Comparison of ENCODE assay signal across 13 cellular contexts in the genomic region with DNA sequence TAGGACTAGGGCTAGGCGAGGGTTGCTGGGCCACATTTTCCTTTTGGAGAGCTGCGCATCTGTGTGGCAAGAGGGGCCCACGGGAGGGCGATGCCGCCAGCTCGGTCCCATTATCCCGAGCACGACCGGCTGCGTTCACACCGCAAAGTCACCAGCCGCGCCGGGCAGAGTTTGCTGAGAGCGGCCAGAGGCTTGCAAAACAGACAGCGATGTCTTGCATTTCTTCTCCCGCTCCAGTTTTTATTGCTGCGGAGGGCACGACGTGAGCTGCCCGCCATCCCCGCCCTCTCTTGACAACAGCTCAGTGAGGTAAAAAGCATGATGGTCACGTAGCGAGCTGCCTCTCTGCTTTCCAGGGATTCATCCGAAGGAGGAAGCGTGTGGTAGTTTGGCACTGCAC.
A peak's percentile ranks its signal among the peaks of the same experiment; 100 is the strongest.
DNase-seq lines count a peak whose midpoint lies in the region; ATAC-seq and TF ChIP-seq lines count a peak whose summit lies in the region.
"Had no signal": no experiment of that assay in that cellular context is flagged by ENCODE, and none has a peak within 500 bp of the region (broad histone marks: within the 10 kb centered on the region; RNA-seq: fewer than 3 reads in every experiment).

No MANE protein-coding gene starts in this region.

- H2BK12ac ChIP-seq in trophoblast cell (ENCODE audit: low read length) = no peak overlapping the region

- peaks cover 30% of the 10 kb centered on the region for H3K27me3 Mint-ChIP-seq in WTC11 (ENCODE audit: low read depth)

- peaks cover 60% of the 10 kb centered on the region for H3K4me1 Mint-ChIP-seq in WTC11

- no peak overlapping the region for H2BK120ac ChIP-seq in trophoblast cell (ENCODE audit: insufficient read depth, low read length, poor library complexity)

- peak overlapping the region; percentile 93 for H3K4me3 Mint-ChIP-seq in WTC11
- H3K4me3 Mint-ChIP-seq: B cell had no signal

- DNase-seq in WTC11 (ENCODE audit: low spot score) = peak; percentile 48
- DNase-seq in trophoblast cell = peak; percentile 17 to 20
- no peak for DNase-seq in NCI-H1417 (lab: John Stamatoyannopoulos, UW)
- DNase-seq in NCI-H1417 treated with DMSO at 0.1 percent for 48 hours (lab: John Stamatoyannopoulos, UW) = no peak
- DNase-seq in NCI-H226 = no peak
- DNase-seq: activated effector memory CD4-positive, alpha-beta T cell treated with Interleukin-2 at 50 U/mL for 16 hours; GOT3; naive thymus-derived CD4-positive, alpha-beta T cell; NCI-H2029 treated with DMSO at 0.1 percent for 48 hours; NCI-H526 treated with DMSO at 0.1 percent for 48 hours had no signal

- H3K36me3 ChIP-seq in ES-I3 (ENCODE audit: insufficient read depth, low read length) = no peaks in the 10 kb centered on the region
- no peaks in the 10 kb centered on the region for H3K36me3 ChIP-seq in iPS-15b (ENCODE audit: control insufficient read depth, insufficient read depth, low read length)
- H3K36me3 ChIP-seq in trophoblast cell (ENCODE audit: control insufficient read depth in 1 of 2, insufficient read depth in 2 of 2, low read length in 2 of 2) = no peaks in the 10 kb centered on the region

- H2AFZ ChIP-seq in trophoblast cell (ENCODE audit: insufficient read depth, low read length, poor library complexity) = no peak overlapping the region

- H3K9me3 ChIP-seq in ES-I3 (ENCODE audit: control insufficient read depth, insufficient read depth, low read length) (no peaks in the 10 kb centered on the region), iPS-15b (ENCODE audit: control insufficient read depth, insufficient read depth, low read length) (no peaks in the 10 kb centered on the region), trophoblast cell (ENCODE audit: insufficient read depth, low read depth, low read length) (no peaks in the 10 kb centered on the region)

- H3K36me3 Mint-ChIP-seq in WTC11 = no peaks in the 10 kb centered on the region

- no peak overlapping the region for H3K27ac ChIP-seq in trophoblast cell (ENCODE audit: low read depth, low read length)

- H3K79me2 ChIP-seq in trophoblast cell (ENCODE audit: control insufficient read depth, insufficient read depth, low read length, poor library complexity) = peaks cover 21% of the 10 kb centered on the region

- H3K4me1 ChIP-seq in ES-I3 (ENCODE audit: insufficient read depth, low read length) (peaks cover 38% of the 10 kb centered on the region), iPS-15b (ENCODE audit: control insufficient read depth, insufficient read depth, low read length) (peaks cover 12% of the 10 kb centered on the region), trophoblast cell (ENCODE audit: control insufficient read depth in 1 of 2, insufficient read depth in 2 of 2, low read length in 2 of 2) (peaks cover 6 to 11% of the 10 kb centered on the region in 2 experiments)

- H3K9me3 Mint-ChIP-seq in WTC11 = no peaks in the 10 kb centered on the region

- CTCF ChIA-PET in WTC11 (lab: Charles Lee) = interaction anchor here (0.9 kb wide), 1 partner anchor 29 kb away, joined by 5 read pairs; no protein-coding TSS in a partner anchor

- peak overlapping the region; percentile 27 for H3K4ac ChIP-seq in trophoblast cell (ENCODE audit: low read depth, low read length)

- peak overlapping the region; percentile 24 for H3K4me2 ChIP-seq in trophoblast cell (ENCODE audit: low read length)

- H4K12ac ChIP-seq in trophoblast cell (ENCODE audit: low read depth, low read length) = no peak overlapping the region

- peak overlapping the region; percentile 20 for H3K4me3 ChIP-seq in iPS-15b (ENCODE audit: low read depth, low read length)
- no peak overlapping the region for H3K4me3 ChIP-seq in trophoblast cell (ENCODE audit: low read depth, low read length)

- WGBS in trophoblast cell (ENCODE audit: extremely low coverage, insufficient coverage, insufficient read length) = no CpG with 5 or more reads among the region's 26 CpGs

- H3K9ac ChIP-seq in ES-I3 (ENCODE audit: low read depth, low read length) (peak overlapping the region; percentile 87; the same call in 1 of the 2 replicates), iPS-15b (ENCODE audit: low read depth, low read length) (no peak overlapping the region), trophoblast cell (ENCODE audit: low read length) (no peak overlapping the region)

- H2AK5ac ChIP-seq in trophoblast cell (ENCODE audit: low read length) = no peak overlapping the region

- H4K8ac ChIP-seq in trophoblast cell (ENCODE audit: low read depth, low read length) = no peak overlapping the region

- H3K27me3 ChIP-seq in iPS-15b (ENCODE audit: control insufficient read depth, insufficient read depth, low read length) (peaks cover 26% of the 10 kb centered on the region), trophoblast cell (ENCODE audit: insufficient read depth, low read length) (no peaks in the 10 kb centered on the region)

- H3K27ac Mint-ChIP-seq in WTC11 = no peak overlapping the region
- H3K27ac Mint-ChIP-seq: B cell; naive thymus-derived CD4-positive, alpha-beta T cell had no signal

- peaks cover 35% of the 10 kb centered on the region for H3K79me1 ChIP-seq in trophoblast cell (ENCODE audit: low read length)

- POLR2A ChIA-PET in WTC11 (lab: Charles Lee) = no interaction called here

- H2BK5ac ChIP-seq in trophoblast cell (ENCODE audit: low read depth, low read length, poor library complexity) = no peak overlapping the region

- TF ChIP-seq CTCF in WTC11 (IDR thresholded peaks at IDR 0.05) = no peak

- no peak overlapping the region for H3K23ac ChIP-seq in trophoblast cell (ENCODE audit: low read length)

- ATAC-seq in WTC11 = peak; percentile 2; the same call in 1 of the 2 replicates
- ATAC-seq: naive thymus-derived CD4-positive, alpha-beta T cell had no signal

- peak overlapping the region; percentile 16 for H3K18ac ChIP-seq in trophoblast cell (ENCODE audit: low read length)

- H4K91ac ChIP-seq in trophoblast cell (ENCODE audit: low read depth, low read length) = no peak overlapping the region

- no peak overlapping the region for H3K14ac ChIP-seq in trophoblast cell (ENCODE audit: low read length)

TF ChIP-seq in WTC11, 78 proteins besides CTCF, POLR2A, EP300 and RAD21:
- TF ChIP-seq ZBTB21 (CRISPR knock-in tag; IDR thresholded peaks at IDR 0.05; ENCODE audit: borderline replicate concordance) = no peak
- 0 out of 2 replicates have a peak, but pooled peaks have one; percentile 27 for TF ChIP-seq TEAD1 (CRISPR knock-in tag; IDR thresholded peaks at IDR 0.05)
- no peak for TF ChIP-seq ARID4B (CRISPR knock-in tag; IDR thresholded peaks at IDR 0.05; ENCODE audit: borderline replicate concordance)
- TF ChIP-seq, protein P1, sequence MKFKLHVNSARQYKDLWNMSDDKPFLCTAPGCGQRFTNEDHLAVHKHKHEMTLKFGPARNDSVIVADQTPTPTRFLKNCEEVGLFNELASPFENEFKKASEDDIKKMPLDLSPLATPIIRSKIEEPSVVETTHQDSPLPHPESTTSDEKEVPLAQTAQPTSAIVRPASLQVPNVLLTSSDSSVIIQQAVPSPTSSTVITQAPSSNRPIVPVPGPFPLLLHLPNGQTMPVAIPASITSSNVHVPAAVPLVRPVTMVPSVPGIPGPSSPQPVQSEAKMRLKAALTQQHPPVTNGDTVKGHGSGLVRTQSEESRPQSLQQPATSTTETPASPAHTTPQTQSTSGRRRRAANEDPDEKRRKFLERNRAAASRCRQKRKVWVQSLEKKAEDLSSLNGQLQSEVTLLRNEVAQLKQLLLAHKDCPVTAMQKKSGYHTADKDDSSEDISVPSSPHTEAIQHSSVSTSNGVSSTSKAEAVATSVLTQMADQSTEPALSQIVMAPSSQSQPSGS (CRISPR knock-in tag; IDR thresholded peaks at IDR 0.05; ENCODE audit: borderline replicate concordance, low read depth) = no peak
- no peak for TF ChIP-seq FOXJ3 (CRISPR knock-in tag; IDR thresholded peaks at IDR 0.05; ENCODE audit: borderline replicate concordance)
- TF ChIP-seq SP1 (CRISPR knock-in tag; conservative IDR thresholded peaks at IDR 0.05) = no peak
- TF ChIP-seq ETV6 (CRISPR knock-in tag; IDR thresholded peaks at IDR 0.05) = 0 out of 2 replicates have a peak, but pooled peaks have one; percentile 18
- TF ChIP-seq ZNF138 (CRISPR knock-in tag; conservative IDR thresholded peaks at IDR 0.05) = peak; percentile 42; the same call in 1 of the 2 replicates

Comparison
In these comparisons a context has a peak if more than half of its experiments do, and no peak if none do; other contexts are left out.
1. DNase-seq: peak in WTC11 (single experiment) and trophoblast cell (2 of 2); none in NCI-H1417 (0 of 3), NCI-H1417 treated with DMSO at 0.1 percent for 48 hours (single experiment) and NCI-H226 (single experiment).